9 cellular contexts compared by ENCODE assay signal in genomic region chr15:26455828-26456227, GRCh38.
"Had no signal": no experiment of that assay in that cellular context is flagged by ENCODE, and none has a peak within 500 bp of the region (broad histone marks: within the 10 kb centered on the region; RNA-seq: fewer than 3 reads in every experiment).

No MANE protein-coding gene starts in this region.

- H3K27ac ChIP-seq: GM23248 had no signal

- H3K9ac ChIP-seq: GM23248 had no signal

- H3K27ac Mint-ChIP-seq: GM23338, H9, HFFc6 had no signal

- H3K4me3 ChIP-seq: GM23248, GM23338, HAP-1 had no signal

- H3K4me1 ChIP-seq: HAP-1 had no signal

- H3K4me3 Mint-ChIP-seq: GM23338, H9, HFFc6 had no signal

- H3K36me3 ChIP-seq: HAP-1 had no signal

- H3K9me3 ChIP-seq: HAP-1 had no signal

- ATAC-seq: GM23338, HCT116 had no signal

- DNase-seq: GM23248, GOT3, H7, H9, HCEC 1CT, HFFc6 had no signal
